1 cellular context compared by ENCODE assay signal in genomic region chr7:51187941-51188340, GRCh38.
TF ChIP-seq lines count a peak whose summit lies in the region.

No MANE protein-coding gene starts in this region.

TF ChIP-seq in HCT116, 20 proteins besides CTCF, POLR2A, EP300 and RAD21 (continued from another document):
- TF ChIP-seq ZBTB33 (IDR thresholded peaks at IDR 0.05; ENCODE audit: extremely low read depth, insufficient replicate concordance, low read length): no peak
- TF ChIP-seq JUND (IDR thresholded peaks at IDR 0.05): no peak
- no peak for TF ChIP-seq MAX (IDR thresholded peaks at IDR 0.05)
- TF ChIP-seq EZH2phosphoT487 (IDR thresholded peaks at IDR 0.05; ENCODE audit: borderline replicate concordance): no peak
- no peak for TF ChIP-seq CBX3 (IDR thresholded peaks at IDR 0.05; ENCODE audit: low read depth)
